11 cellular contexts compared by ENCODE assay signal in genomic region chr7:151017370-151017952, GRCh38. TPM values are rescaled to one million over a fixed set of nuclear protein-coding genes. Genes with fewer than 3 reads are reported as not detected.
A peak's percentile ranks its signal among the peaks of the same experiment; 100 is the strongest.
DNase-seq lines count a peak whose midpoint lies in the region; ATAC-seq and TF ChIP-seq lines count a peak whose summit lies in the region.
"Had no signal": no experiment of that assay in that cellular context is flagged by ENCODE, and none has a peak within 500 bp of the region (broad histone marks: within the 10 kb centered on the region; RNA-seq: fewer than 3 reads in every experiment).

No MANE protein-coding gene starts in this region.

- no peaks in the 10 kb centered on the region for H3K36me3 ChIP-seq in cardiac muscle cell
- H3K36me3 ChIP-seq in left ventricle myocardium inferior = no peaks in the 10 kb centered on the region
- no peaks in the 10 kb centered on the region for H3K36me3 ChIP-seq in Panc1 (ENCODE audit: control insufficient read depth, insufficient read depth, low read length)
- H3K36me3 ChIP-seq: gastroesophageal sphincter had no signal

- POLR2A ChIA-PET in Panc1 (lab: Charles Lee) = no interaction called here

- peak overlapping the region; percentile 17 for H3K4me3 ChIP-seq in cardiac muscle cell
- H3K4me3 ChIP-seq in left ventricle myocardium inferior = no peak overlapping the region
- peak overlapping the region; percentile 7 to 52; a peak in 3 of 4 replicates for H3K4me3 ChIP-seq in Panc1 (ENCODE audit: low read depth in 2 of 2, low read length in 2 of 2)
- H3K4me3 ChIP-seq in fibroblast of villous mesenchyme (ENCODE audit: low read depth, low read length) = peak overlapping the region; percentile 48
- H3K4me3 ChIP-seq: lung had no signal

- peaks cover 22% of the 10 kb centered on the region for H3K4me1 Mint-ChIP-seq in type B pancreatic cell (ENCODE audit: unreplicated experiment)

- no peaks in the 10 kb centered on the region for H3K9me3 Mint-ChIP-seq in type B pancreatic cell

- H3K4me3 Mint-ChIP-seq in type B pancreatic cell = peak overlapping the region; percentile 83

- CTCF ChIA-PET in Panc1 (lab: Charles Lee) = interaction anchor here (0.5 to 2.6 kb wide), 3 partner anchors 7 to 91 kb away, joined by 4 to 12 read pairs (median 11); no protein-coding TSS in a partner anchor

- TF ChIP-seq CTCF in cardiac muscle cell (IDR thresholded peaks at IDR 0.05; ENCODE audit: low read depth, low read length) = no peak
- no peak for TF ChIP-seq CTCF in left ventricle myocardium inferior (IDR thresholded peaks at IDR 0.05; ENCODE audit: borderline replicate concordance)
- TF ChIP-seq CTCF in Panc1 (IDR thresholded peaks at IDR 0.05) = no peak
- TF ChIP-seq CTCF in fibroblast of villous mesenchyme (IDR thresholded peaks at IDR 0.05; ENCODE audit: insufficient read depth, low read depth, low read length) = no peak
- TF ChIP-seq CTCF in type B pancreatic cell (conservative IDR thresholded peaks at IDR 0.05) = no peak

- ATAC-seq in Panc1 (peak; percentile 35; the same call in 1 of the 2 replicates), GM18520 (IDR thresholded peaks at IDR 0.05; ENCODE audit: unreplicated experiment) (no peak), HG02885 (IDR thresholded peaks at IDR 0.05; ENCODE audit: poor library complexity, unreplicated experiment) (no peak)

- H3K36me3 Mint-ChIP-seq in type B pancreatic cell = no peaks in the 10 kb centered on the region

- H3K27ac ChIP-seq in cardiac muscle cell (no peak overlapping the region), left ventricle myocardium inferior (replicated peaks) (no peak overlapping the region), Panc1 (ENCODE audit: low read length) (no peak overlapping the region)
- H3K27ac ChIP-seq: gastroesophageal sphincter had no signal

- in situ Hi-C loops in Panc1 (cut with HindIII; ENCODE audit: low pct_unique_long_range_greater_than_20kb, low sequenced_read_pairs) = no loop called here

- intact Hi-C loops in left ventricle myocardium inferior (cut with micrococcal nuclease) = no loop called here
- intact Hi-C loops in Panc1 (cut with micrococcal nuclease; ENCODE audit: unreplicated experiment) = loop anchor here (5.0 kb wide), 1 partner anchor 55 kb away; no protein-coding TSS in a partner anchor

- H3K4me1 ChIP-seq in cardiac muscle cell (ENCODE audit: low read depth) = peaks cover 21% of the 10 kb centered on the region
- H3K4me1 ChIP-seq in left ventricle myocardium inferior = peaks cover 46% of the 10 kb centered on the region
- peaks cover 8% of the 10 kb centered on the region; the same call in 1 of the 2 replicates for H3K4me1 ChIP-seq in Panc1 (ENCODE audit: control insufficient read depth, insufficient read depth, low read length)

- H3K27me3 Mint-ChIP-seq in type B pancreatic cell = peaks cover 68% of the 10 kb centered on the region

- BruUV-seq in Panc1 (replicated peaks; lab: Mats Ljungman, UMichigan) = no TSS peak

- DNase-seq in cardiac muscle cell (ENCODE audit: low read depth in 1 of 2, low spot score in 1 of 2) (no peak), left ventricle myocardium inferior (no peak), Panc1 (ENCODE audit: low read depth, low spot score) (no peak), fibroblast of villous mesenchyme (ENCODE audit: low read depth) (no peak), type B pancreatic cell (ENCODE audit: extremely low spot score, unreplicated experiment) (no peak), NCI-H2171 treated with DMSO at 0.1 percent for 48 hours (lab: John Stamatoyannopoulos, UW) (no peak)

- H3K9me3 ChIP-seq in cardiac muscle cell (ENCODE audit: low read depth) = no peaks in the 10 kb centered on the region
- H3K9me3 ChIP-seq in left ventricle myocardium inferior (replicated peaks) = no peaks in the 10 kb centered on the region
- no peaks in the 10 kb centered on the region for H3K9me3 ChIP-seq in Panc1 (ENCODE audit: control insufficient read depth, insufficient read depth, low read depth, low read length)
- H3K9me3 ChIP-seq: gastroesophageal sphincter had no signal

- H3K27me3 ChIP-seq in cardiac muscle cell (peaks cover 10% of the 10 kb centered on the region), left ventricle myocardium inferior (ENCODE audit: low read depth) (peaks cover 73% of the 10 kb centered on the region), Panc1 (ENCODE audit: control insufficient read depth, insufficient read depth, low read length) (no peaks in the 10 kb centered on the region)

- peak overlapping the region; percentile 63 for H3K27ac Mint-ChIP-seq in type B pancreatic cell

RNA-seq across cellular contexts. Expression of gene ATG9B, which starts 6.8 kb away (rescaled TPM):
- 7.1 and 8.4 TPM in 2 replicates for total RNA-seq in cardiac muscle cell
- 13.0 and 22.7 TPM in 2 replicates for polyA plus RNA-seq in cardiac muscle cell
- not detected for total RNA-seq in left ventricle myocardium inferior
- total RNA-seq in Panc1 (2021; ENCODE audit: unreplicated experiment) = 0.98 TPM
- polyA plus RNA-seq in Panc1 (2012; ENCODE audit: insufficient read length) = 1.6 TPM
- total RNA-seq in fibroblast of villous mesenchyme = under 0.01 and 0.32 TPM in 2 replicates
- total RNA-seq in type B pancreatic cell (ENCODE audit: low replicate concordance) = 33.8 and 53.2 TPM in 2 replicates
- total RNA-seq: skeletal muscle tissue had no signal

RNA-seq across cellular contexts. Expression of gene ABCB8, which starts 10.8 kb away (rescaled TPM):
- total RNA-seq in cardiac muscle cell (27.2 and 29.2 TPM in 2 replicates), left ventricle myocardium inferior (28.3 TPM), Panc1 (2021; ENCODE audit: unreplicated experiment) (49.8 TPM), fibroblast of villous mesenchyme (35.4 and 36.4 TPM in 2 replicates), type B pancreatic cell (ENCODE audit: low replicate concordance) (32.7 and 45.5 TPM in 2 replicates)
- polyA plus RNA-seq in cardiac muscle cell = 18.4 and 20.4 TPM in 2 replicates
- polyA plus RNA-seq in Panc1 (2012; ENCODE audit: insufficient read length) = 52.3 TPM

RNA-seq across cellular contexts. Expression of gene NOS3, which starts 26.6 kb away (rescaled TPM):
- 19.7 and 20.3 TPM in 2 replicates for total RNA-seq in cardiac muscle cell
- 13.1 and 16.3 TPM in 2 replicates for polyA plus RNA-seq in cardiac muscle cell
- 12.6 TPM for total RNA-seq in left ventricle myocardium inferior
- total RNA-seq in Panc1 (2021; ENCODE audit: unreplicated experiment) = 3.1 TPM
- 7.4 TPM for polyA plus RNA-seq in Panc1 (2012; ENCODE audit: insufficient read length)
- 1.3 and 3.5 TPM in 2 replicates for total RNA-seq in fibroblast of villous mesenchyme
- 0.21 and 1.7 TPM in 2 replicates for total RNA-seq in type B pancreatic cell (ENCODE audit: low replicate concordance)

RNA-seq across cellular contexts. Expression of gene ASIC3, which starts 30.9 kb away (rescaled TPM):
- 9.0 and 9.8 TPM in 2 replicates for total RNA-seq in cardiac muscle cell
- 5.2 and 6.8 TPM in 2 replicates for polyA plus RNA-seq in cardiac muscle cell
- 5.3 TPM for total RNA-seq in left ventricle myocardium inferior
- 1.3 TPM for total RNA-seq in Panc1 (2021; ENCODE audit: unreplicated experiment)
- polyA plus RNA-seq in Panc1 (2012; ENCODE audit: insufficient read length) = 1.7 TPM
- total RNA-seq in fibroblast of villous mesenchyme = under 0.01 and 0.32 TPM in 2 replicates
- 2.2 and 4.4 TPM in 2 replicates for total RNA-seq in type B pancreatic cell (ENCODE audit: low replicate concordance)
- total RNA-seq: skeletal muscle tissue had no signal

RNA-seq across cellular contexts. Expression of gene KCNH2, which starts 39.3 kb away (rescaled TPM):
- 91.5 and 110 TPM in 2 replicates for total RNA-seq in cardiac muscle cell
- 48.0 and 64.2 TPM in 2 replicates for polyA plus RNA-seq in cardiac muscle cell
- total RNA-seq in left ventricle myocardium inferior = 94.1 TPM
- 1.8 TPM for total RNA-seq in Panc1 (2021; ENCODE audit: unreplicated experiment)
- polyA plus RNA-seq in Panc1 (2012; ENCODE audit: insufficient read length) = 3.1 TPM
- total RNA-seq in fibroblast of villous mesenchyme = 0.64 and 2.6 TPM in 2 replicates
- 8.0 and 10.0 TPM in 2 replicates for total RNA-seq in type B pancreatic cell (ENCODE audit: low replicate concordance)
